17 cellular contexts compared by ENCODE assay signal in the genomic region with DNA sequence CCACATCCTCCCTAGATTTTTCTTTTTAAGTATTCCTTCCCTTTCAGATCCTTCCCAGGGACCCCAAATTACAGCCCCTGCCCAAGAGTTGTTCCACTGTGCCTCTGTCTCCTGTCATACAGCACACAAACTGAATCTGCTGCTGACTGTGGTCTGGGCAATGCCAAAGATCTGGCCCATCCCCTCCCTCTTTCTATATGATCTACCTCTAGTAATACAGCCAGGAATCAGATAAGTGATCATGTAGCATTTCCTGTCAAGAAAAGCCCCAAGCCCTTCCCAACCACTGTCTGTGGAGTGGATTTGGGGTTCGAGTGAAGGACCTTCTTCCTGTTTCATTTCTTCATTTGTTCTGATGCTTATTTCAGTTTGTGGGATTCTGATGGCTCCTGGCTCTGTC. TPM values are rescaled to one million over a fixed set of nuclear protein-coding genes. Genes with fewer than 3 reads are reported as not detected.
A peak's percentile ranks its signal among the peaks of the same experiment; 100 is the strongest.
DNase-seq lines count a peak whose midpoint lies in the region; ATAC-seq, FAIRE-seq and TF ChIP-seq lines count a peak whose summit lies in the region.
"Had no signal": no experiment of that assay in that cellular context is flagged by ENCODE, and none has a peak within 500 bp of the region (broad histone marks: within the 10 kb centered on the region; RNA-seq: fewer than 3 reads in every experiment).

No MANE protein-coding gene starts in this region.

- intact Hi-C loops in cardiac septum (cut with DNase I) (no loop called here), left colon (cut with DNase I, micrococcal nuclease) (no loop called here)

- TF ChIP-seq CTCF in HFFc6 (IDR thresholded peaks at IDR 0.05) (no peak), astrocyte (IDR thresholded peaks at IDR 0.05; ENCODE audit: insufficient read depth, low read depth, low read length) (no peak), osteoblast (IDR thresholded peaks at IDR 0.05; ENCODE audit: extremely low read depth, low read depth, low read length) (no peak)

- H3K9me3 Mint-ChIP-seq in HFFc6 = no peaks in the 10 kb centered on the region
- no peaks in the 10 kb centered on the region for H3K9me3 Mint-ChIP-seq in astrocyte (ENCODE audit: unreplicated experiment)

- H3K36me3 Mint-ChIP-seq in HFFc6 (ENCODE audit: low read depth) (peaks cover 7% of the 10 kb centered on the region), astrocyte (ENCODE audit: low read depth, unreplicated experiment) (peaks cover 5% of the 10 kb centered on the region)

- H3K27me3 ChIP-seq in ACC112 (ENCODE audit: insufficient read depth, low read length) (no peaks in the 10 kb centered on the region), astrocyte (ENCODE audit: insufficient read depth, low read length) (no peaks in the 10 kb centered on the region), osteoblast (ENCODE audit: insufficient read depth, low read length) (no peaks in the 10 kb centered on the region)

- H3K4me3 ChIP-seq in ACC112 (ENCODE audit: low read depth, low read length) = no peak overlapping the region
- H3K4me3 ChIP-seq in astrocyte (ENCODE audit: insufficient read depth, low read depth, low read length) = no peak overlapping the region
- no peak overlapping the region for H3K4me3 ChIP-seq in osteoblast (ENCODE audit: insufficient read depth, low read length)
- H3K4me3 ChIP-seq: GM12878, SK-N-MC had no signal

- H3K79me2 ChIP-seq in ACC112 (ENCODE audit: control insufficient read depth, insufficient read depth, low read length, unreplicated experiment) (peaks cover 89% of the 10 kb centered on the region), astrocyte (ENCODE audit: insufficient read depth, low read length) (peaks cover 96% of the 10 kb centered on the region), osteoblast (ENCODE audit: insufficient read depth, low read length) (peaks cover 92% of the 10 kb centered on the region)

- peaks cover 36% of the 10 kb centered on the region for H3K4me1 Mint-ChIP-seq in HFFc6 (ENCODE audit: low read depth)
- H3K4me1 Mint-ChIP-seq in astrocyte (ENCODE audit: low read depth, unreplicated experiment) = peaks cover 16% of the 10 kb centered on the region

- peaks cover 21% of the 10 kb centered on the region; the same call in 1 of the 2 replicates for H3K36me3 ChIP-seq in ACC112 (ENCODE audit: insufficient read depth, low read length)
- H3K36me3 ChIP-seq in astrocyte (ENCODE audit: insufficient read depth, low read length) = peaks cover 16% of the 10 kb centered on the region
- H3K36me3 ChIP-seq in osteoblast (ENCODE audit: insufficient read depth, low read length) = peaks cover 24% of the 10 kb centered on the region

- H3K9me3 ChIP-seq in astrocyte (ENCODE audit: insufficient read depth, low read depth, low read length) (no peaks in the 10 kb centered on the region), osteoblast (ENCODE audit: low read depth, low read length) (no peaks in the 10 kb centered on the region)

- no peak for DNase-seq in HFFc6
- no peak for DNase-seq in astrocyte (ENCODE audit: low read depth)
- DNase-seq in osteoblast (ENCODE audit: insufficient read length, low spot score, missing footprints) = peak; percentile 36
- no peak for DNase-seq in cardiac septum (ENCODE audit: low spot score)
- DNase-seq in retina = no peak
- DNase-seq in left colon = no peak
- DNase-seq: DMS53, EL, GOT3, MM.1S, NCI-H1092 treated with DMSO at 0.1 percent for 48 hours, NCI-H1694, Right ventricle myocardium superior had no signal

- peak overlapping the region; percentile 20 for H3K9ac ChIP-seq in astrocyte (ENCODE audit: low read length)

- H3K27ac Mint-ChIP-seq in HFFc6 (peak overlapping the region; percentile 42; the same call in 1 of the 2 replicates), astrocyte (ENCODE audit: unreplicated experiment) (peak overlapping the region; percentile 72)

- FAIRE-seq in astrocyte (lab: Jason Lieb, UNC) = no peak
- FAIRE-seq: GM12878, RCC 7860 had no signal

- H3K4me3 Mint-ChIP-seq in HFFc6 (no peak overlapping the region), astrocyte (ENCODE audit: unreplicated experiment) (no peak overlapping the region)

- ATAC-seq in left colon = no peak
- ATAC-seq: GM12878 had no signal

- H3K4me1 ChIP-seq in ACC112 (ENCODE audit: control insufficient read depth, insufficient read depth, low read length, unreplicated experiment) = peaks cover 71% of the 10 kb centered on the region
- peaks cover 40% of the 10 kb centered on the region for H3K4me1 ChIP-seq in astrocyte (ENCODE audit: insufficient read depth, low read length)
- peaks cover 25% of the 10 kb centered on the region for H3K4me1 ChIP-seq in osteoblast (ENCODE audit: insufficient read depth, low read length)

- peak overlapping the region; percentile 34; the same call in 1 of the 2 replicates for H3K27ac ChIP-seq in ACC112 (ENCODE audit: low read depth, low read length)
- no peak overlapping the region for H3K27ac ChIP-seq in astrocyte (ENCODE audit: low read depth, low read length)
- no peak overlapping the region for H3K27ac ChIP-seq in osteoblast (ENCODE audit: low read depth, low read length)
- H3K27ac ChIP-seq: SK-N-MC had no signal

- H2AFZ ChIP-seq in ACC112 (ENCODE audit: low read length, unreplicated experiment) (no peak overlapping the region), astrocyte (ENCODE audit: low read depth, low read length) (no peak overlapping the region), osteoblast (ENCODE audit: low read length) (no peak overlapping the region)

- H4K20me1 ChIP-seq in astrocyte (ENCODE audit: insufficient read depth, low read length) (peaks cover 91% of the 10 kb centered on the region), osteoblast (ENCODE audit: insufficient read depth, low read length) (peaks cover 77% of the 10 kb centered on the region)

- H3K27me3 Mint-ChIP-seq in HFFc6 (ENCODE audit: insufficient read depth) (peaks cover 2% of the 10 kb centered on the region), astrocyte (ENCODE audit: low read depth, unreplicated experiment) (no peaks in the 10 kb centered on the region)

- no peak overlapping the region for H3K4me2 ChIP-seq in astrocyte (ENCODE audit: low read length)
- H3K4me2 ChIP-seq in osteoblast (ENCODE audit: insufficient read depth, low read length) = no peak overlapping the region

RNA-seq across cellular contexts. Expression of a gene that starts 6.7 kb away (rescaled TPM):
- 10 to 100 TPM in 5 of 6 experiments, 1 to 10 TPM in 1; 9.6 to 14.7 (median 12.2) TPM for total RNA-seq in HFFc6 (2021; fragmentation: NEBNext Ultra II Directional; extraction: Animal tissue kit (Norgen Biotek cat#: 25700))
- total RNA-seq in astrocyte (15.0 and 19.7 TPM in 2 replicates), osteoblast (15.9 and 17.4 TPM in 2 replicates), cardiac septum (3.3 TPM), left colon (1 to 10 TPM; 4.7 to 6.9 TPM)

RNA-seq across cellular contexts. Expression of a gene that starts 25.8 kb away (rescaled TPM):
- total RNA-seq in HFFc6 (2021; fragmentation: NEBNext Ultra II Directional; extraction: Animal tissue kit (Norgen Biotek cat#: 25700)) = 10 to 100 TPM; 10.3 to 18.6 (median 16.8) TPM
- 9.3 and 10.8 TPM in 2 replicates for total RNA-seq in astrocyte
- total RNA-seq in osteoblast = 6.5 and 8.7 TPM in 2 replicates
- total RNA-seq in cardiac septum = 31.6 TPM
- 100 to 1,000 TPM in 1 of 2 donors, 10 to 100 TPM in 1; 89.5 to 131 TPM for total RNA-seq in left colon

RNA-seq across cellular contexts. Expression of a gene that starts 29.4 kb away (rescaled TPM):
- 10 to 100 TPM; 70.1 to 91.4 (median 83.4) TPM for total RNA-seq in HFFc6 (2021; fragmentation: NEBNext Ultra II Directional; extraction: Animal tissue kit (Norgen Biotek cat#: 25700))
- total RNA-seq in astrocyte (68.3 and 73.1 TPM in 2 replicates), osteoblast (33.9 and 36.9 TPM in 2 replicates), cardiac septum (59.1 TPM), left colon (10 to 100 TPM; 39.0 to 48.2 TPM)

RNA-seq across cellular contexts. Expression of a gene that starts 29.5 kb away (rescaled TPM):
- total RNA-seq in HFFc6 (2021; fragmentation: NEBNext Ultra II Directional; extraction: Animal tissue kit (Norgen Biotek cat#: 25700)) = 10 to 100 TPM; 17.8 to 20.6 (median 18.6) TPM
- 10.5 and 11.0 TPM in 2 replicates for total RNA-seq in astrocyte
- 2.9 TPM in 2 replicates for total RNA-seq in osteoblast
- total RNA-seq in cardiac septum = 16.4 TPM
- total RNA-seq in left colon = 10 to 100 TPM in 1 of 2 donors, 1 to 10 TPM in 1; 8.5 to 10.0 TPM

RNA-seq across cellular contexts. Expression of a gene that starts 45.1 kb away (rescaled TPM):
- total RNA-seq in HFFc6 (2021; fragmentation: NEBNext Ultra II Directional; extraction: Animal tissue kit (Norgen Biotek cat#: 25700)) = 1 to 10 TPM; 2.4 to 3.1 (median 2.7) TPM
- total RNA-seq in astrocyte (2.9 and 3.6 TPM in 2 replicates), osteoblast (5.8 and 5.9 TPM in 2 replicates), cardiac septum (2.4 TPM), left colon (under 1 TPM; 0.70 to 0.78 TPM)
